ENCODE assay signal across 25 cellular contexts in the genomic region with DNA sequence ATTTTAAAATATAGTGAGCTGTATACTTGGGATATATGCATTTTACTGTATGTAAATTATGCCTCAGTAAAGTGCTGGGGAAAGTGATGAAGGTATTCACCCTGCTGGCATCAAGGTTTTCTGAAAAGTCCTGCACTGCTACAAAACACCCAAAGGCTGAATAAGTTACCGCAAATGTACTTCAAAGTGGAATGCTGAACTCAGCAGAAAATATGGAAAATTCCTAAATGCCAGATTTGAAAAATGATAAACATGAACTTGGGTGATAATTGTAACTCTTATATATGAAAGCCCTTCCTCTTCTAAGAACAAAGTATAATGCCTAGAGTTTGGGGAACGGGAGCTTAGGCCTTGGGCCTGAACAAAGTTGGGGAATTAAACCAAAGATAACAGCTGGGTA.
DNase-seq lines count a peak whose midpoint lies in the region; ATAC-seq, FAIRE-seq and TF ChIP-seq lines count a peak whose summit lies in the region.
"Had no signal": no experiment of that assay in that cellular context is flagged by ENCODE, and none has a peak within 500 bp of the region (broad histone marks: within the 10 kb centered on the region; RNA-seq: fewer than 3 reads in every experiment).

No MANE protein-coding gene starts in this region.

- intact Hi-C loops in HepG2 (cut with micrococcal nuclease; ENCODE audit: unreplicated experiment) (no loop called here), right lobe of liver (cut with DNase I) (no loop called here)

- CTCF ChIA-PET in HepG2 (lab: Yijun Ruan, JAX; ENCODE audit: low intra/inter-chr PET ratio, low total read pairs) (no interaction called here), H1 (lab: Charles Lee; ENCODE audit: partially characterized antibody) (interaction anchor here (0.7 to 1.6 kb wide), 5 partner anchors 32 to 328 kb away, joined by 3 read pairs; no protein-coding TSS in a partner anchor)
- CTCF ChIA-PET in activated CD4-positive, alpha-beta memory T cell treated with anti-CD3 and anti-CD28 coated beads, Interleukin-2, amount 10 ng/mL, durations not matched to agents 7 days and 5 days (lab: Charles Lee), result no interaction called here

- BruUV-seq in HepG2 (replicated peaks; lab: Mats Ljungman, UMichigan), result no TSS peak

- no peak for TF ChIP-seq POLR2A in HepG2 (IDR thresholded peaks at IDR 0.05; ENCODE audit: insufficient read depth in 1 of 2, low read depth in 2 of 2, low read length in 2 of 2)
- TF ChIP-seq POLR2A in right lobe of liver (IDR thresholded peaks at IDR 0.05), result no peak
- no peak for TF ChIP-seq POLR2A in H1 (IDR thresholded peaks at IDR 0.05; ENCODE audit: control extremely low read depth in 1 of 2, low read depth in 2 of 2, low read length in 2 of 2)

- no peaks in the 10 kb centered on the region for H3K23me2 ChIP-seq in H1 (ENCODE audit: low read depth, low read length)

- peak overlapping the region; percentile 69 for H3K27ac ChIP-seq in HepG2 (ENCODE audit: extremely low read length, insufficient read depth, low read length)
- H3K27ac ChIP-seq in right lobe of liver, result no peak overlapping the region
- H3K27ac ChIP-seq in H1 (ENCODE audit: low read depth, low read length), result no peak overlapping the region
- no peak overlapping the region for H3K27ac ChIP-seq in GM23248
- H3K27ac ChIP-seq: 22Rv1; BLaER1 treated with 17β-estradiol and CSF1 and Interleukin-3, amounts not matched to agents 10 nM and 100 nM had no signal

- H3K56ac ChIP-seq in H1 (replicated peaks; ENCODE audit: insufficient read length, low read depth, low read length), result no peak overlapping the region

- ATAC-seq in HepG2 (no peak), right lobe of liver (no peak)
- ATAC-seq: GM12878 had no signal

- H3K4me2 ChIP-seq in HepG2 (ENCODE audit: low read depth, low read length) (no peak overlapping the region), H1 (ENCODE audit: insufficient read depth in 1 of 2, low read depth in 2 of 2, low read length in 2 of 2) (no peak overlapping the region), GM23248 (ENCODE audit: unreplicated experiment) (no peak overlapping the region)
- H3K4me2 ChIP-seq: BLaER1 treated with 17β-estradiol and CSF1 and Interleukin-3, amounts not matched to agents 10 nM and 100 nM had no signal

- H2AK5ac ChIP-seq in H1 (ENCODE audit: low read depth, low read length), result no peak overlapping the region

- H3K18ac ChIP-seq in H1 (ENCODE audit: extremely low read depth, low read length), result no peak overlapping the region

- no peak overlapping the region for H3K4me3 Mint-ChIP-seq in osteocyte (ENCODE audit: unreplicated experiment)
- H3K4me3 Mint-ChIP-seq in activated CD4-positive, alpha-beta memory T cell treated with anti-CD3 and anti-CD28 coated beads, Interleukin-2, amount 10 ng/mL, durations not matched to agents 7 days and 5 days, result no peak overlapping the region
- H3K4me3 Mint-ChIP-seq: CD14-positive monocyte; CD4-positive, alpha-beta T cell; CD8-positive, alpha-beta memory T cell had no signal

- no peaks in the 10 kb centered on the region for H3K4me1 Mint-ChIP-seq in osteocyte (ENCODE audit: unreplicated experiment)
- no peaks in the 10 kb centered on the region for H3K4me1 Mint-ChIP-seq in activated CD4-positive, alpha-beta memory T cell treated with anti-CD3 and anti-CD28 coated beads, Interleukin-2, amount 10 ng/mL, durations not matched to agents 7 days and 5 days
- H3K4me1 Mint-ChIP-seq: CD8-positive, alpha-beta memory T cell had no signal

- H4K20me1 ChIP-seq in HepG2 (ENCODE audit: insufficient read depth, low read length) (no peaks in the 10 kb centered on the region), H1 (replicated peaks in 1 of 2; ENCODE audit: control insufficient read depth in 1 of 2, insufficient read depth in 2 of 2, low read length in 2 of 2) (no peaks in the 10 kb centered on the region), GM23248 (ENCODE audit: insufficient read depth) (no peaks in the 10 kb centered on the region)
- H4K20me1 ChIP-seq: BLaER1 treated with 17β-estradiol and CSF1 and Interleukin-3, amounts not matched to agents 10 nM and 100 nM had no signal

- TF ChIP-seq EP300 in HepG2 (IDR thresholded peaks at IDR 0.05; ENCODE audit: low read depth in 2 of 2, low read length in 2 of 2), result no peak
- TF ChIP-seq EP300 in HepG2 (CRISPR knock-in tag; IDR thresholded peaks at IDR 0.05; ENCODE audit: borderline replicate concordance), result no peak
- no peak for TF ChIP-seq EP300 in H1 (IDR thresholded peaks at IDR 0.05; ENCODE audit: borderline replicate concordance in 1 of 2, low read depth in 2 of 2, low read length in 2 of 2)

- H3K4me1 ChIP-seq in HepG2 (ENCODE audit: insufficient read depth, low read length), result peaks cover 67% of the 10 kb centered on the region
- H3K4me1 ChIP-seq in right lobe of liver, result no peaks in the 10 kb centered on the region
- no peaks in the 10 kb centered on the region for H3K4me1 ChIP-seq in H1 (replicated peaks in 1 of 4; ENCODE audit: control insufficient read depth in 3 of 4, insufficient read depth in 4 of 4, low read length in 3 of 4)
- peaks cover 20% of the 10 kb centered on the region for H3K4me1 ChIP-seq in GM23248 (ENCODE audit: insufficient read depth)
- H3K4me1 ChIP-seq: BE2C had no signal

- H3K79me2 ChIP-seq in HepG2 (ENCODE audit: insufficient read depth, low read length) (no peaks in the 10 kb centered on the region), H1 (ENCODE audit: control insufficient read depth in 1 of 2, insufficient read depth in 2 of 2, low read length in 2 of 2) (no peaks in the 10 kb centered on the region), GM23248 (ENCODE audit: insufficient read depth) (no peaks in the 10 kb centered on the region)

- H3K9me2 ChIP-seq in GM23248 (ENCODE audit: insufficient read depth), result no peaks in the 10 kb centered on the region

- no peaks in the 10 kb centered on the region for H3K27me3 Mint-ChIP-seq in osteocyte (ENCODE audit: unreplicated experiment)
- peaks cover 4% of the 10 kb centered on the region for H3K27me3 Mint-ChIP-seq in activated CD4-positive, alpha-beta memory T cell treated with anti-CD3 and anti-CD28 coated beads, Interleukin-2, amount 10 ng/mL, durations not matched to agents 7 days and 5 days
- H3K27me3 Mint-ChIP-seq: CD4-positive, alpha-beta T cell; CD8-positive, alpha-beta memory T cell had no signal

- no peak overlapping the region for H3K23ac ChIP-seq in H1 (ENCODE audit: insufficient read length)

- H3K9ac ChIP-seq in HepG2 (ENCODE audit: insufficient read depth, low read depth, low read length) (no peak overlapping the region), H1 (replicated peaks in 1 of 4; ENCODE audit: extremely low read depth in 1 of 4, low read depth in 3 of 4, low read length in 3 of 4) (no peak overlapping the region), GM23248 (no peak overlapping the region)
- H3K9ac ChIP-seq: BLaER1 treated with 17β-estradiol and CSF1 and Interleukin-3, amounts not matched to agents 10 nM and 100 nM had no signal

- H2BK20ac ChIP-seq in H1 (ENCODE audit: low read length), result no peak overlapping the region

- 0 out of 2 replicates have a peak overlapping the region, but pooled peaks have one; percentile 22 for H4K8ac ChIP-seq in H1 (ENCODE audit: extremely low read depth, insufficient read depth, low read length)

- FAIRE-seq in HepG2 (lab: Jason Lieb, UNC), result no peak
- no peak for FAIRE-seq in H1 (lab: Jason Lieb, UNC)
- FAIRE-seq: A204.1, D721Med, GM12878, GM18507 had no signal

- WGBS in HepG2 (ENCODE audit: low lambda C conversion rate), result 100% methylated on average over 2 of the region's 2 CpGs
- 100% methylated on average over 1 of the region's 2 CpGs for WGBS in right lobe of liver (ENCODE audit: insufficient coverage, low coverage, low lambda C conversion rate, missing lambda C conversion rate)
- 98% methylated on average over 2 of the region's 2 CpGs; no CpG with 5 or more reads in 1 of the 2 experiments for WGBS in H1 (ENCODE audit: extremely low coverage in 1 of 2, insufficient coverage in 1 of 2, insufficient read length in 1 of 2, insufficient replicate concordance in 2 of 2, low coverage in 1 of 2, low lambda C conversion rate in 2 of 2, missing lambda C conversion rate in 1 of 2), 2 experiments
- WGBS in GM23248 (ENCODE audit: low coverage in 1 of 2, low lambda C conversion rate in 2 of 2, missing lambda C conversion rate in 2 of 2), 2 experiments, result 98% methylated on average over 2 of the region's 2 CpGs

- no peak overlapping the region for H4K5ac ChIP-seq in H1 (ENCODE audit: insufficient read length, low read depth, low read length)

- H3K4me3 ChIP-seq in HepG2 (replicated peaks in 1 of 3; ENCODE audit: insufficient read depth in 1 of 3, low read depth in 2 of 3, low read length in 3 of 3) (no peak overlapping the region), right lobe of liver (no peak overlapping the region), H1 (ENCODE audit: extremely low read depth in 1 of 4, insufficient read depth in 2 of 4, low read depth in 3 of 4, low read length in 4 of 4) (no peak overlapping the region), GM23248 (no peak overlapping the region)
- H3K4me3 ChIP-seq: BLaER1 treated with 17β-estradiol and CSF1 and Interleukin-3, amounts not matched to agents 10 nM and 100 nM; GM12878 had no signal

- POLR2A ChIA-PET in HepG2 (lab: Yijun Ruan, JAX), result interaction anchor here (1.7 kb wide), 1 partner anchor 11 kb away, joined by 5 read pairs; no protein-coding TSS in a partner anchor
- POLR2A ChIA-PET in H1 (lab: Charles Lee; ENCODE audit: partially characterized antibody), result interaction anchor here (0.6 kb wide), 1 partner anchor 215 kb away, joined by 3 read pairs; no protein-coding TSS in a partner anchor
- POLR2A ChIA-PET in activated CD4-positive, alpha-beta memory T cell treated with anti-CD3 and anti-CD28 coated beads, Interleukin-2, amount 10 ng/mL, durations not matched to agents 7 days and 5 days (lab: Charles Lee), result no interaction called here

- H3K36me3 ChIP-seq in HepG2 (replicated peaks in 1 of 2; ENCODE audit: control insufficient read depth in 1 of 2, insufficient read depth in 2 of 2, low read length in 2 of 2), result peaks cover 0 to 3% of the 10 kb centered on the region in 2 experiments; a peak in 1 of 5 replicates
- H3K36me3 ChIP-seq in right lobe of liver, result peaks cover 0 to 5% (median 2%) of the 10 kb centered on the region in 4 donors
- peaks cover 0 to 11% (median 0%) of the 10 kb centered on the region in 4 experiments; a peak in 1 of 8 replicates for H3K36me3 ChIP-seq in H1 (ENCODE audit: control insufficient read depth in 2 of 4, insufficient read depth in 4 of 4, low read length in 3 of 4)
- 0 out of 2 replicates have a peak, but pooled peaks cover 6% of the 10 kb centered on the region for H3K36me3 ChIP-seq in GM23248 (ENCODE audit: low read depth)
- H3K36me3 ChIP-seq: BE2C had no signal

- H3K9me3 ChIP-seq in HepG2 (ENCODE audit: low read length) (peaks cover 16% of the 10 kb centered on the region), right lobe of liver (no peaks in the 10 kb centered on the region), H1 (ENCODE audit: insufficient read depth in 2 of 2, low read depth in 1 of 2, low read length in 1 of 2) (peaks cover 0 to 3% of the 10 kb centered on the region in 2 experiments; a peak in 1 of 4 replicates), GM23248 (ENCODE audit: low read depth) (no peaks in the 10 kb centered on the region)
- H3K9me3 ChIP-seq: BE2C had no signal

- H3F3A ChIP-seq in GM23248 (ENCODE audit: insufficient read depth), result peaks cover 15% of the 10 kb centered on the region

- no peaks in the 10 kb centered on the region for H3K79me1 ChIP-seq in H1 (ENCODE audit: low read depth, low read length)

- H3K9me3 Mint-ChIP-seq in osteocyte (ENCODE audit: unreplicated experiment), result peaks cover 35% of the 10 kb centered on the region
- H3K9me3 Mint-ChIP-seq in activated CD4-positive, alpha-beta memory T cell treated with anti-CD3 and anti-CD28 coated beads, Interleukin-2, amount 10 ng/mL, durations not matched to agents 7 days and 5 days, result peaks cover 4% of the 10 kb centered on the region

- H4K91ac ChIP-seq in H1 (replicated peaks; ENCODE audit: insufficient read length, low read length), result no peak overlapping the region

- in situ Hi-C loops in HepG2 (cut with HindIII; ENCODE audit: extremely low pct_ligation_motif_present, low pct_unique_long_range_greater_than_20kb) (no loop called here), GM23248 (cut with MboI) (no loop called here)

- peak overlapping the region; percentile 13 for H3K27ac Mint-ChIP-seq in osteocyte (ENCODE audit: unreplicated experiment)
- H3K27ac Mint-ChIP-seq in activated CD4-positive, alpha-beta memory T cell treated with anti-CD3 and anti-CD28 coated beads, Interleukin-2, amount 10 ng/mL, durations not matched to agents 7 days and 5 days, result no peak overlapping the region
- H3K27ac Mint-ChIP-seq: CD14-positive monocyte; CD4-positive, alpha-beta T cell; CD8-positive, alpha-beta memory T cell had no signal

- DNase-seq in HepG2 (ENCODE audit: low spot score) (no peak), right lobe of liver (no peak), H1 (ENCODE audit: low read depth in 1 of 2, low spot score in 2 of 2) (no peak), osteocyte (ENCODE audit: extremely low spot score, unreplicated experiment) (no peak), GM23248 (no peak)
- DNase-seq in activated CD4-positive, alpha-beta memory T cell treated with anti-CD3 and anti-CD28 coated beads, Interleukin-2, amount 10 ng/mL, durations not matched to agents 7 days and 5 days, result no peak
- DNase-seq: ACHN; AML-193; BE2C; CD4-positive, alpha-beta T cell; CD8-positive, alpha-beta memory T cell; DMS 273 treated with DMSO at 0.1 percent for 48 hours; DMS79; EL; GDM1; GOT3; H7; HCEC 1CT had no signal

- H2BK15ac ChIP-seq in H1 (ENCODE audit: low read length), result no peak overlapping the region

- no peak overlapping the region for H2BK12ac ChIP-seq in H1 (ENCODE audit: low read depth, low read length)

- H3K4ac ChIP-seq in H1 (replicated peaks; ENCODE audit: insufficient read length, low read depth, low read length), result no peak overlapping the region

- TF ChIP-seq CTCF in HepG2 (CRISPR knock-in tag; IDR thresholded peaks at IDR 0.05) (no peak), right lobe of liver (IDR thresholded peaks at IDR 0.05) (no peak), H1 (IDR thresholded peaks at IDR 0.05; ENCODE audit: control extremely low read depth in 1 of 3, insufficient read depth in 1 of 3, low read depth in 1 of 3, low read length in 3 of 3) (no peak), osteocyte (IDR thresholded peaks at IDR 0.05) (no peak)

- no peak overlapping the region for H2BK5ac ChIP-seq in H1 (ENCODE audit: low read depth, low read length)

- H3K27me3 ChIP-seq in HepG2 (ENCODE audit: control insufficient read depth in 1 of 2, insufficient read depth in 2 of 2, low read length in 2 of 2) (no peaks in the 10 kb centered on the region), right lobe of liver (no peaks in the 10 kb centered on the region), H1 (replicated peaks in 1 of 4; ENCODE audit: control insufficient read depth in 3 of 4, extremely low read depth in 1 of 4, insufficient read depth in 3 of 4, low read length in 3 of 4) (no peaks in the 10 kb centered on the region), GM23248 (replicated peaks; ENCODE audit: insufficient read depth) (no peaks in the 10 kb centered on the region)
- H3K27me3 ChIP-seq: BE2C; BLaER1 treated with 17β-estradiol and CSF1 and Interleukin-3, amounts not matched to agents 10 nM and 100 nM had no signal

- peaks cover 42% of the 10 kb centered on the region for H3K36me3 Mint-ChIP-seq in osteocyte (ENCODE audit: unreplicated experiment)
- H3K36me3 Mint-ChIP-seq in activated CD4-positive, alpha-beta memory T cell treated with anti-CD3 and anti-CD28 coated beads, Interleukin-2, amount 10 ng/mL, durations not matched to agents 7 days and 5 days (ENCODE audit: low read depth), result peaks cover 15% of the 10 kb centered on the region

- TF ChIP-seq RAD21 in HepG2 (CRISPR knock-in tag; IDR thresholded peaks at IDR 0.05), result no peak
- TF ChIP-seq RAD21 in H1 (IDR thresholded peaks at IDR 0.05 in 1 of 2, conservative IDR thresholded peaks at IDR 0.05 in 1 of 2; ENCODE audit: low read depth in 2 of 2, low read length in 2 of 2), result no peak

- no peak overlapping the region for H3K14ac ChIP-seq in H1 (ENCODE audit: insufficient read length)

- H2BK120ac ChIP-seq in H1 (replicated peaks; ENCODE audit: low read depth, low read length), result no peak overlapping the region

- H2AFZ ChIP-seq in HepG2 (ENCODE audit: low read length), result no peak overlapping the region
- H2AFZ ChIP-seq in H1 (ENCODE audit: low read length), result no peak overlapping the region
- H2AFZ ChIP-seq in GM23248, result no peak overlapping the region
